ENCODE assay signal across 1 cellular context in genomic region chr17:14359251-14359939, GRCh38.
TF ChIP-seq lines count a peak whose summit lies in the region.

No MANE protein-coding gene starts in this region.

TF ChIP-seq in GM12878, 131 proteins besides CTCF, POLR2A, EP300 and RAD21 (continued from another document):
- TF ChIP-seq PBX3 (IDR thresholded peaks at IDR 0.05; ENCODE audit: insufficient replicate concordance, low read depth, low read length) (no peak), BHLHE40 (IDR thresholded peaks at IDR 0.05; ENCODE audit: borderline replicate concordance in 1 of 2, low read depth in 2 of 2, low read length in 1 of 2) (peak in 1 of 2 experiments; percentile 32; a peak in 1 of 4 replicates), E2F8 (IDR thresholded peaks at IDR 0.05; ENCODE audit: low read depth, partially characterized antibody) (no peak), TCF3 (IDR thresholded peaks at IDR 0.05; ENCODE audit: borderline replicate concordance, insufficient read depth, low read depth, low read length) (0 out of 2 replicates have a peak, but pooled peaks have one; percentile 7), PAX5 (IDR thresholded peaks at IDR 0.05; ENCODE audit: borderline replicate concordance, low read depth, low read length) (peak; percentile 81; the same call in 1 of the 2 replicates), MTA2 (IDR thresholded peaks at IDR 0.05; ENCODE audit: low read depth) (peak; percentile 34), NR2F1 (conservative IDR thresholded peaks at IDR 0.05) (peak; percentile 83), ZNF207 (IDR thresholded peaks at IDR 0.05; ENCODE audit: borderline replicate concordance) (no peak), BACH1 (IDR thresholded peaks at IDR 0.05; ENCODE audit: borderline replicate concordance) (no peak), PRDM15 (CRISPR knock-in tag; IDR thresholded peaks at IDR 0.05) (no peak)
TF ChIP-seq in GM12878: peak in this region for 14.
